In genomic region chr1:236913371-236914037, GRCh38 we compare ENCODE assay signal across 1 cellular context.
TF ChIP-seq lines count a peak whose summit lies in the region.

No MANE protein-coding gene starts in this region.

TF ChIP-seq in K562, 482 proteins besides CTCF, POLR2A, EP300 and RAD21 (continued from another document):
- TF ChIP-seq ZNF407 (IDR thresholded peaks at IDR 0.05; ENCODE audit: low read depth): no peak
- peak; percentile 100 for TF ChIP-seq ARID1B (IDR thresholded peaks at IDR 0.05)
- no peak for TF ChIP-seq ZNF398 (CRISPR knock-in tag; IDR thresholded peaks at IDR 0.05)
- no peak for TF ChIP-seq NUFIP1 (IDR thresholded peaks at IDR 0.05; ENCODE audit: partially characterized antibody)
- TF ChIP-seq THAP12 (CRISPR knock-in tag; IDR thresholded peaks at IDR 0.05): no peak
- no peak for TF ChIP-seq ZNF121 (CRISPR knock-in tag; conservative IDR thresholded peaks at IDR 0.05)
